Comparison of ENCODE assay signal across 22 cellular contexts in genomic region chr13:59493436-59493965, GRCh38.
"Had no signal": no experiment of that assay in that cellular context is flagged by ENCODE, and none has a peak within 500 bp of the region (broad histone marks: within the 10 kb centered on the region; RNA-seq: fewer than 3 reads in every experiment).

No MANE protein-coding gene starts in this region.

- H3K27ac Mint-ChIP-seq: endodermal cell; naive B cell; stimulated activated memory B cell treated with anti-CD40 and anti-IgM and Interleukin-4, amounts not matched to agents 10 μg/mL and 1 μg/mL and 100 μg/mL, for 72 hours had no signal

- H3K79me2 ChIP-seq: parathyroid adenoma had no signal

- H2AFZ ChIP-seq: parathyroid adenoma had no signal

- H3K4me1 Mint-ChIP-seq: naive B cell; stimulated activated memory B cell treated with anti-CD40 and anti-IgM and Interleukin-4, amounts not matched to agents 10 μg/mL and 1 μg/mL and 100 μg/mL, for 72 hours had no signal

- DNase-seq: cerebellar nuclear complex; colonic mucosa; effector CD4-positive, alpha-beta T cell; endodermal cell; heart right ventricle; left cardiac atrium; left ventricle myocardium superior; mesendoderm; naive B cell; occipital lobe; retina; right lobe of liver; stimulated activated CD4-positive, alpha-beta T cell treated with anti-CD3 and anti-CD28 coated beads, Interleukin-1b, Interleukin-23, amount 100 ng/mL, for 48 hours; stimulated activated CD4-positive, alpha-beta T cell treated with anti-CD3 and anti-CD28 coated beads, Interleukin-4, amount 100 ng/mL, for 24 hours; stomach; substantia nigra; trophoblast cell had no signal

- H3K9me3 Mint-ChIP-seq: endodermal cell; nephron; stimulated activated memory B cell treated with anti-CD40 and anti-IgM and Interleukin-4, amounts not matched to agents 10 μg/mL and 1 μg/mL and 100 μg/mL, for 72 hours had no signal

- H3K36me3 ChIP-seq: colonic mucosa, heart right ventricle, prostate gland, right lobe of liver, stomach had no signal

- H3K4me3 Mint-ChIP-seq: endodermal cell; naive B cell; nephron; stimulated activated memory B cell treated with anti-CD40 and anti-IgM and Interleukin-4, amounts not matched to agents 10 μg/mL and 1 μg/mL and 100 μg/mL, for 72 hours had no signal

- H3K4me3 ChIP-seq: colonic mucosa, heart right ventricle, lung, prostate gland, right lobe of liver, stomach had no signal

- H3K27ac ChIP-seq: colonic mucosa, parathyroid adenoma, prostate gland, right lobe of liver, stomach had no signal

- H3K27me3 ChIP-seq: colonic mucosa, heart right ventricle, right lobe of liver, stomach had no signal

- ATAC-seq: stimulated activated memory B cell treated with anti-CD40 and anti-IgM and Interleukin-4, amounts not matched to agents 10 μg/mL and 1 μg/mL and 100 μg/mL, for 72 hours had no signal

- H3K4me1 ChIP-seq: colonic mucosa, prostate gland, right lobe of liver had no signal

- H3K27me3 Mint-ChIP-seq: naive B cell; stimulated activated memory B cell treated with anti-CD40 and anti-IgM and Interleukin-4, amounts not matched to agents 10 μg/mL and 1 μg/mL and 100 μg/mL, for 72 hours had no signal

- H3K36me3 Mint-ChIP-seq: naive B cell; stimulated activated memory B cell treated with anti-CD40 and anti-IgM and Interleukin-4, amounts not matched to agents 10 μg/mL and 1 μg/mL and 100 μg/mL, for 72 hours had no signal
